Comparison of ENCODE assay signal across 12 cellular contexts in genomic region chr6:26493258-26493657, GRCh38. TPM values are rescaled to one million over a fixed set of nuclear protein-coding genes. Genes with fewer than 3 reads are reported as not detected.
DNase-seq lines count a peak whose midpoint lies in the region; ATAC-seq and TF ChIP-seq lines count a peak whose summit lies in the region.
"Had no signal": no experiment of that assay in that cellular context is flagged by ENCODE, and none has a peak within 500 bp of the region (broad histone marks: within the 10 kb centered on the region; RNA-seq: fewer than 3 reads in every experiment).

No MANE protein-coding gene starts in this region.

- peak; percentile 31 for TF ChIP-seq CTCF in CD8-positive, alpha-beta T cell (IDR thresholded peaks at IDR 0.05)
- TF ChIP-seq CTCF in WERI-Rb-1 (IDR thresholded peaks at IDR 0.05; ENCODE audit: low read depth, low read length) (peak; percentile 36), liver (IDR thresholded peaks at IDR 0.05; ENCODE audit: low read depth, low read length, missing input control) (no peak), suprapubic skin (IDR thresholded peaks at IDR 0.05) (no peak)

- no peak overlapping the region for H3K4me3 Mint-ChIP-seq in CD8-positive, alpha-beta T cell
- H3K4me3 Mint-ChIP-seq: activated naive CD4-positive, alpha-beta T cell treated with anti-CD3 and anti-CD28 coated beads, Interleukin-2, amount 50 U/mL, for 24 hours had no signal

- no peak overlapping the region for H3K27ac Mint-ChIP-seq in CD8-positive, alpha-beta T cell
- H3K27ac Mint-ChIP-seq: activated naive CD4-positive, alpha-beta T cell treated with anti-CD3 and anti-CD28 coated beads, Interleukin-2, amount 50 U/mL, for 24 hours had no signal

- 90% methylated on average over 2 of the region's 2 CpGs for WGBS in liver
- 91% methylated on average over 2 of the region's 2 CpGs for WGBS in suprapubic skin

- H3K4me1 ChIP-seq in CD8-positive, alpha-beta T cell (ENCODE audit: insufficient read depth, low read length) = no peaks in the 10 kb centered on the region
- H3K4me1 ChIP-seq in liver (ENCODE audit: control insufficient read depth in 4 of 4, insufficient read depth in 4 of 4, low read length in 3 of 4) = no peaks in the 10 kb centered on the region
- no peaks in the 10 kb centered on the region for H3K4me1 ChIP-seq in suprapubic skin
- H3K4me1 ChIP-seq: upper lobe of left lung had no signal

- no peak for DNase-seq in CD8-positive, alpha-beta T cell
- DNase-seq in HCEC 1CT (peak; percentile 30), WERI-Rb-1 (no peak), OCI-M2 (lab: John Stamatoyannopoulos, UW; ENCODE audit: unreplicated experiment) (no peak), foreskin melanocyte (no peak), suprapubic skin (ENCODE audit: low spot score in 2 of 2) (no peak)
- DNase-seq: SIG-M5, small intestine, upper lobe of left lung had no signal

- no peaks in the 10 kb centered on the region for H3K36me3 Mint-ChIP-seq in CD8-positive, alpha-beta T cell
- H3K36me3 Mint-ChIP-seq: activated naive CD4-positive, alpha-beta T cell treated with anti-CD3 and anti-CD28 coated beads, Interleukin-2, amount 50 U/mL, for 24 hours had no signal

- no peak overlapping the region for H3K27ac ChIP-seq in CD8-positive, alpha-beta T cell (ENCODE audit: low read depth, low read length)
- no peak overlapping the region for H3K27ac ChIP-seq in WERI-Rb-1
- H3K27ac ChIP-seq in liver (ENCODE audit: low read depth in 1 of 2, low read length in 2 of 2) = no peak overlapping the region
- H3K27ac ChIP-seq in suprapubic skin = no peak overlapping the region
- H3K27ac ChIP-seq: upper lobe of left lung had no signal

- H3K27me3 ChIP-seq in CD8-positive, alpha-beta T cell (ENCODE audit: insufficient read depth, low read length) = no peaks in the 10 kb centered on the region
- H3K27me3 ChIP-seq in WERI-Rb-1 (ENCODE audit: insufficient read depth, low read depth, severe bottlenecking) = no peaks in the 10 kb centered on the region
- no peaks in the 10 kb centered on the region for H3K27me3 ChIP-seq in liver (ENCODE audit: control insufficient read depth in 4 of 4, insufficient read depth in 4 of 4, low read length in 3 of 4)
- H3K27me3 ChIP-seq in suprapubic skin = no peaks in the 10 kb centered on the region
- H3K27me3 ChIP-seq: upper lobe of left lung had no signal

- no peaks in the 10 kb centered on the region for H3K27me3 Mint-ChIP-seq in CD8-positive, alpha-beta T cell (ENCODE audit: low read depth)
- H3K27me3 Mint-ChIP-seq: activated naive CD4-positive, alpha-beta T cell treated with anti-CD3 and anti-CD28 coated beads, Interleukin-2, amount 50 U/mL, for 24 hours had no signal

- peak; percentile 9 to 16 for TF ChIP-seq RAD21 in liver (IDR thresholded peaks at IDR 0.05)

- H3K4me1 Mint-ChIP-seq in CD8-positive, alpha-beta T cell (ENCODE audit: low read depth) = peaks cover 3% of the 10 kb centered on the region

- POLR2A ChIA-PET in CD8-positive, alpha-beta T cell (lab: Charles Lee) = no interaction called here

- TF ChIP-seq EP300 in suprapubic skin (IDR thresholded peaks at IDR 0.05) = no peak

- H3K36me3 ChIP-seq in CD8-positive, alpha-beta T cell (ENCODE audit: insufficient read depth, low read length) = no peaks in the 10 kb centered on the region
- H3K36me3 ChIP-seq in WERI-Rb-1 = no peaks in the 10 kb centered on the region
- H3K36me3 ChIP-seq in liver (ENCODE audit: control insufficient read depth in 4 of 4, insufficient read depth in 3 of 4, low read depth in 1 of 4, low read length in 3 of 4) = no peaks in the 10 kb centered on the region
- no peaks in the 10 kb centered on the region for H3K36me3 ChIP-seq in suprapubic skin
- H3K36me3 ChIP-seq: upper lobe of left lung had no signal

- no peak overlapping the region for H3K4me3 ChIP-seq in CD8-positive, alpha-beta T cell (ENCODE audit: low read depth, low read length)
- no peak overlapping the region for H3K4me3 ChIP-seq in WERI-Rb-1 (ENCODE audit: low read depth, low read length)
- H3K4me3 ChIP-seq in liver (ENCODE audit: low read depth in 1 of 3, low read length in 3 of 3) = no peak overlapping the region
- H3K4me3 ChIP-seq in suprapubic skin = no peak overlapping the region
- H3K4me3 ChIP-seq: upper lobe of left lung had no signal

- no peak overlapping the region for H3K9ac ChIP-seq in liver (ENCODE audit: low read depth in 1 of 2, low read length in 2 of 2)

- H3K9me3 Mint-ChIP-seq in CD8-positive, alpha-beta T cell = no peaks in the 10 kb centered on the region
- H3K9me3 Mint-ChIP-seq: activated naive CD4-positive, alpha-beta T cell treated with anti-CD3 and anti-CD28 coated beads, Interleukin-2, amount 50 U/mL, for 24 hours had no signal

- no peaks in the 10 kb centered on the region for H3K9me3 ChIP-seq in CD8-positive, alpha-beta T cell (ENCODE audit: low read length)
- H3K9me3 ChIP-seq in WERI-Rb-1 (ENCODE audit: severe bottlenecking) = no peaks in the 10 kb centered on the region
- no peaks in the 10 kb centered on the region for H3K9me3 ChIP-seq in liver (ENCODE audit: control insufficient read depth in 4 of 4, low read length in 3 of 4)
- H3K9me3 ChIP-seq in suprapubic skin = no peaks in the 10 kb centered on the region
- H3K9me3 ChIP-seq: upper lobe of left lung had no signal

- ATAC-seq in CD8-positive, alpha-beta T cell = peak; percentile 67
- no peak for ATAC-seq in HG03571 (IDR thresholded peaks at IDR 0.05; ENCODE audit: unreplicated experiment)

- no peak for TF ChIP-seq POLR2A in suprapubic skin (IDR thresholded peaks at IDR 0.05)

- CTCF ChIA-PET in CD8-positive, alpha-beta T cell (lab: Charles Lee) = interaction anchor here (2.5 kb wide), 1 partner anchor 152 kb away, joined by 10 read pairs; no protein-coding TSS in a partner anchor

- intact Hi-C loops in CD8-positive, alpha-beta T cell (cut with DNase I, micrococcal nuclease) = loop anchor here (1.0 to 2.0 kb wide), 2 partner anchors 66 to 152 kb away; no protein-coding TSS in a partner anchor

TF ChIP-seq in liver, 16 proteins besides CTCF, POLR2A, EP300 and RAD21:
- TF ChIP-seq FOXA2 (IDR thresholded peaks at IDR 0.05) (no peak), RXRA (IDR thresholded peaks at IDR 0.05) (no peak)

RNA-seq across cellular contexts. Expression of gene BTN1A1, which starts 6.8 kb away (rescaled TPM):
- total RNA-seq in CD8-positive, alpha-beta T cell = not detected
- total RNA-seq in liver (not detected), suprapubic skin (not detected)
- under 1 TPM in 1 of 2 donors, not detected in 1; 0.06 TPM for polyA plus RNA-seq in liver
- total RNA-seq: upper lobe of left lung had no signal

RNA-seq across cellular contexts. Expression of gene BTN2A1, which starts 35.5 kb away (rescaled TPM):
- 10 to 100 TPM; 16.4 to 17.3 TPM for total RNA-seq in CD8-positive, alpha-beta T cell
- 1 to 10 TPM; 4.8 to 5.5 TPM for total RNA-seq in liver
- polyA plus RNA-seq in liver = 1 to 10 TPM; 2.7 to 5.9 TPM
- 10 to 100 TPM in 2 of 4 donors, 1 to 10 TPM in 2; 9.1 to 31.9 (median 12.9) TPM for total RNA-seq in suprapubic skin

RNA-seq across cellular contexts. Expression of gene HMGN4, which starts 44.9 kb away (rescaled TPM):
- total RNA-seq in CD8-positive, alpha-beta T cell = 10 to 100 TPM; 24.8 to 33.7 TPM
- total RNA-seq in liver (10 to 100 TPM; 10.2 to 13.3 TPM), suprapubic skin (10 to 100 TPM; 25.2 to 48.5 (median 34.5) TPM)
- polyA plus RNA-seq in liver = 1 to 10 TPM; 8.2 to 9.9 TPM

RNA-seq across cellular contexts. Expression of gene BTN3A3, which starts 53.0 kb away (rescaled TPM):
- total RNA-seq in CD8-positive, alpha-beta T cell = 10 to 100 TPM; 44.9 to 51.8 TPM
- total RNA-seq in liver (10 to 100 TPM in 1 of 2 donors, 1 to 10 TPM in 1; 3.2 to 11.6 TPM), suprapubic skin (10 to 100 TPM in 3 of 4 donors, 1 to 10 TPM in 1; 9.5 to 19.2 (median 12.2) TPM)
- polyA plus RNA-seq in liver = 1 to 10 TPM; 2.2 to 5.9 TPM

Comparison
In these comparisons a context has a peak if more than half of its experiments do, and no peak if none do; other contexts are left out.
1. CTCF ChIP-seq: peak in CD8-positive, alpha-beta T cell (single experiment) and WERI-Rb-1 (single experiment); none in liver (single experiment) and suprapubic skin (0 of 2).